In genomic region chr3:138479355-138479964, GRCh38 we compare ENCODE assay signal across 8 cellular contexts. TPM values are rescaled to one million over a fixed set of nuclear protein-coding genes. Genes with fewer than 3 reads are reported as not detected.
A peak's percentile ranks its signal among the peaks of the same experiment; 100 is the strongest.
DNase-seq lines count a peak whose midpoint lies in the region; TF ChIP-seq lines count a peak whose summit lies in the region.

No MANE protein-coding gene starts in this region.

- TF ChIP-seq POLR2A in testis (IDR thresholded peaks at IDR 0.05), result no peak

- 54 to 58% methylated on average over 5 of the region's 5 CpGs for WGBS in testis, 2 donors

- H3K4me3 ChIP-seq in AG10803 (ENCODE audit: low read length), result no peak overlapping the region
- H3K4me3 ChIP-seq in GM12865 (ENCODE audit: low read depth, low read length), result no peak overlapping the region
- H3K4me3 ChIP-seq in WERI-Rb-1 (ENCODE audit: low read depth, low read length), result no peak overlapping the region
- no peak overlapping the region for H3K4me3 ChIP-seq in right atrium auricular region
- no peak overlapping the region for H3K4me3 ChIP-seq in testis

- intact Hi-C loops in testis (cut with DNase I; ENCODE audit: low total_unique reads), result no loop called here

- no peaks in the 10 kb centered on the region for H3K4me1 ChIP-seq in right atrium auricular region
- H3K4me1 ChIP-seq in testis, result no peaks in the 10 kb centered on the region

- H3K27ac ChIP-seq in WERI-Rb-1, result no peak overlapping the region
- H3K27ac ChIP-seq in right atrium auricular region, result no peak overlapping the region
- H3K27ac ChIP-seq in testis, result no peak overlapping the region

- peak; percentile 86 for TF ChIP-seq CTCF in AG10803 (conservative IDR thresholded peaks at IDR 0.05; ENCODE audit: low read length)
- peak; percentile 80 for TF ChIP-seq CTCF in GM12865 (IDR thresholded peaks at IDR 0.05; ENCODE audit: insufficient read depth, low read depth, low read length, missing control alignments)
- TF ChIP-seq CTCF in WERI-Rb-1 (IDR thresholded peaks at IDR 0.05; ENCODE audit: low read depth, low read length), result peak; percentile 84
- peak; percentile 38 to 70 for TF ChIP-seq CTCF in right atrium auricular region (IDR thresholded peaks at IDR 0.05)
- peak in 2 of 3 experiments; percentile 39 to 50 for TF ChIP-seq CTCF in testis (IDR thresholded peaks at IDR 0.05)

- H3K27me3 ChIP-seq in WERI-Rb-1 (ENCODE audit: insufficient read depth, low read depth, severe bottlenecking) (no peaks in the 10 kb centered on the region), right atrium auricular region (no peaks in the 10 kb centered on the region), testis (no peaks in the 10 kb centered on the region)

- no peaks in the 10 kb centered on the region for H3K9me3 ChIP-seq in WERI-Rb-1 (ENCODE audit: severe bottlenecking)
- no peaks in the 10 kb centered on the region for H3K9me3 ChIP-seq in right atrium auricular region
- H3K9me3 ChIP-seq in testis, result no peaks in the 10 kb centered on the region

- no peaks in the 10 kb centered on the region for H3K36me3 ChIP-seq in WERI-Rb-1
- H3K36me3 ChIP-seq in right atrium auricular region, result no peaks in the 10 kb centered on the region
- H3K36me3 ChIP-seq in testis (ENCODE audit: low read depth, missing control alignments), result no peaks in the 10 kb centered on the region

- peak; percentile 22 for DNase-seq in AG10803 (ENCODE audit: low read depth)
- peak; percentile 57 for DNase-seq in GM12865 (ENCODE audit: low read depth)
- peak; percentile 7 for DNase-seq in NCI-H1417 treated with DMSO at 0.1 percent for 48 hours (lab: John Stamatoyannopoulos, UW)
- DNase-seq in WERI-Rb-1, result peak; percentile 70
- DNase-seq in right atrium auricular region (ENCODE audit: low spot score), result no peak
- DNase-seq in testis, result peak; percentile 30
- DNase-seq in T-helper 9 cell, result no peak
- no peak for DNase-seq in GF-D8 (lab: John Stamatoyannopoulos, UW)

RNA-seq across cellular contexts. Expression of gene ESYT3, which starts 45.0 kb away (rescaled TPM):
- total RNA-seq in right atrium auricular region (1 to 10 TPM; 1.6 to 2.6 TPM), testis (1 to 10 TPM; 5.2 to 5.4 TPM)
- 1.2 TPM for polyA plus RNA-seq in testis (ENCODE audit: insufficient read depth, low read depth, low replicate concordance)

Comparison
In these comparisons a context has a peak if more than half of its experiments do, and no peak if none do; other contexts are left out.
1. DNase-seq: peak in AG10803 (single experiment), GM12865 (single experiment), NCI-H1417 treated with DMSO at 0.1 percent for 48 hours (single experiment), WERI-Rb-1 (single experiment) and testis (single experiment); none in right atrium auricular region (single experiment), T-helper 9 cell (single experiment) and GF-D8 (single experiment).
2. Peak in every context shown above with its lines, with median percentiles within 50 percentile points of each other: CTCF ChIP-seq.